ENCODE assay signal across 15 cellular contexts in genomic region chr6:2712102-2712501, GRCh38. TPM values are rescaled to one million over a fixed set of nuclear protein-coding genes. Genes with fewer than 3 reads are reported as not detected.
A peak's percentile ranks its signal among the peaks of the same experiment; 100 is the strongest.
DNase-seq lines count a peak whose midpoint lies in the region; ATAC-seq and TF ChIP-seq lines count a peak whose summit lies in the region.
"Had no signal": no experiment of that assay in that cellular context is flagged by ENCODE, and none has a peak within 500 bp of the region (broad histone marks: within the 10 kb centered on the region; RNA-seq: fewer than 3 reads in every experiment).

No MANE protein-coding gene starts in this region.

- H3K4me3 ChIP-seq in heart right ventricle: no peak overlapping the region
- H3K4me3 ChIP-seq in psoas muscle: no peak overlapping the region
- H3K4me3 ChIP-seq: A549, GM23338 had no signal

- peaks cover 0 to 20% (median 6%) of the 10 kb centered on the region in 11 donors for H3K9me3 ChIP-seq in heart right ventricle
- peaks cover 12% of the 10 kb centered on the region for H3K9me3 ChIP-seq in psoas muscle
- H3K9me3 ChIP-seq: A549 had no signal

- H3K4me1 ChIP-seq in heart right ventricle (peaks cover 0 to 14% (median 0%) of the 10 kb centered on the region in 9 donors), psoas muscle (peaks cover 49% of the 10 kb centered on the region)

- H3K27me3 ChIP-seq in heart right ventricle: no peaks in the 10 kb centered on the region
- no peaks in the 10 kb centered on the region for H3K27me3 ChIP-seq in psoas muscle (ENCODE audit: insufficient read depth in 3 of 3, low read length in 2 of 3)

- intact Hi-C loops in heart right ventricle (cut with DNase I): no loop called here
- intact Hi-C loops in left cardiac atrium (cut with DNase I): no loop called here
- intact Hi-C loops in psoas muscle (cut with DNase I): no loop called here

- H3K27ac ChIP-seq in heart right ventricle: no peak overlapping the region
- H3K27ac ChIP-seq in psoas muscle: peak overlapping the region; percentile 81
- H3K27ac ChIP-seq: 22Rv1, A549, C4-2B had no signal

- H3K36me3 ChIP-seq in heart right ventricle: no peaks in the 10 kb centered on the region
- no peaks in the 10 kb centered on the region for H3K36me3 ChIP-seq in psoas muscle (ENCODE audit: insufficient read depth in 1 of 2, low read depth in 1 of 2)

- WGBS in heart right ventricle, 2 donors: 60 to 69% methylated on average over 5 of the region's 5 CpGs
- 24 to 44% (median 30%) methylated on average over 5 of the region's 5 CpGs for WGBS in psoas muscle, 3 donors

- ATAC-seq in heart right ventricle: peak in 7 of 8 donors; percentile 34 to 76 (median 62)
- ATAC-seq in left cardiac atrium: no peak
- ATAC-seq in psoas muscle: peak; percentile 72 to 88 (median 79)
- ATAC-seq: A549, GM23338 had no signal

- TF ChIP-seq CTCF in heart right ventricle (IDR thresholded peaks at IDR 0.05) (no peak), psoas muscle (IDR thresholded peaks at IDR 0.05) (no peak)

- peak in 2 of 3 experiments; percentile 25 to 67 for DNase-seq in NCI-H1417 (lab: John Stamatoyannopoulos, UW)
- DNase-seq in NCI-H1417 treated with DMSO at 0.1 percent for 48 hours (lab: John Stamatoyannopoulos, UW): no peak
- DNase-seq in heart right ventricle: no peak
- no peak for DNase-seq in left cardiac atrium
- peak in 1 of 2 donors; percentile 71 for DNase-seq in psoas muscle
- no peak for DNase-seq in amygdala (lab: John Stamatoyannopoulos, UW)
- no peak for DNase-seq in UCSD-AML1 (lab: John Stamatoyannopoulos, UW; ENCODE audit: unreplicated experiment)
- DNase-seq: AML-193; Caco-2; CD4-positive, alpha-beta T cell; HCEC 1CT had no signal

RNA-seq across cellular contexts. Expression of gene MYLK4, which starts 38.6 kb away (rescaled TPM):
- total RNA-seq in heart right ventricle (1 to 10 TPM in 4 of 10 donors, under 1 TPM in 6; 0.42 to 2.5 (median 0.98) TPM), left cardiac atrium (1 to 10 TPM; 1.6 to 2.6 TPM), psoas muscle (10 to 100 TPM in 1 of 4 donors, 1 to 10 TPM in 3; 1.2 to 23.4 (median 2.2) TPM)
- polyA plus RNA-seq in heart right ventricle (under 1 TPM; 0.13 to 0.88 TPM), psoas muscle (100 to 1,000 TPM in 1 of 3 donors, 10 to 100 TPM in 1, under 1 TPM in 1; 0.09 to 143 (median 30.0) TPM)

RNA-seq across cellular contexts. Expression of gene WRNIP1, which starts 53.1 kb away (rescaled TPM):
- 10 to 100 TPM; 29.7 to 41.7 (median 35.4) TPM for total RNA-seq in heart right ventricle
- 10 to 100 TPM; 35.8 to 44.9 TPM for polyA plus RNA-seq in heart right ventricle
- total RNA-seq in left cardiac atrium: 10 to 100 TPM; 34.8 to 36.9 TPM
- total RNA-seq in psoas muscle: 10 to 100 TPM; 26.5 to 53.3 (median 41.3) TPM
- polyA plus RNA-seq in psoas muscle: 10 to 100 TPM; 38.0 to 73.9 (median 56.4) TPM

Comparison
In these comparisons a context has a peak if more than half of its experiments do, and no peak if none do; other contexts are left out.
1. DNase-seq: peak in NCI-H1417 (2 of 3); none in NCI-H1417 treated with DMSO at 0.1 percent for 48 hours (single experiment), heart right ventricle (0 of 2), left cardiac atrium (single experiment), amygdala (0 of 56) and UCSD-AML1 (single experiment).
2. ATAC-seq: peak in heart right ventricle (7 of 8) and psoas muscle (4 of 4); none in left cardiac atrium (0 of 2).